13 cellular contexts compared by ENCODE assay signal in the genomic region with DNA sequence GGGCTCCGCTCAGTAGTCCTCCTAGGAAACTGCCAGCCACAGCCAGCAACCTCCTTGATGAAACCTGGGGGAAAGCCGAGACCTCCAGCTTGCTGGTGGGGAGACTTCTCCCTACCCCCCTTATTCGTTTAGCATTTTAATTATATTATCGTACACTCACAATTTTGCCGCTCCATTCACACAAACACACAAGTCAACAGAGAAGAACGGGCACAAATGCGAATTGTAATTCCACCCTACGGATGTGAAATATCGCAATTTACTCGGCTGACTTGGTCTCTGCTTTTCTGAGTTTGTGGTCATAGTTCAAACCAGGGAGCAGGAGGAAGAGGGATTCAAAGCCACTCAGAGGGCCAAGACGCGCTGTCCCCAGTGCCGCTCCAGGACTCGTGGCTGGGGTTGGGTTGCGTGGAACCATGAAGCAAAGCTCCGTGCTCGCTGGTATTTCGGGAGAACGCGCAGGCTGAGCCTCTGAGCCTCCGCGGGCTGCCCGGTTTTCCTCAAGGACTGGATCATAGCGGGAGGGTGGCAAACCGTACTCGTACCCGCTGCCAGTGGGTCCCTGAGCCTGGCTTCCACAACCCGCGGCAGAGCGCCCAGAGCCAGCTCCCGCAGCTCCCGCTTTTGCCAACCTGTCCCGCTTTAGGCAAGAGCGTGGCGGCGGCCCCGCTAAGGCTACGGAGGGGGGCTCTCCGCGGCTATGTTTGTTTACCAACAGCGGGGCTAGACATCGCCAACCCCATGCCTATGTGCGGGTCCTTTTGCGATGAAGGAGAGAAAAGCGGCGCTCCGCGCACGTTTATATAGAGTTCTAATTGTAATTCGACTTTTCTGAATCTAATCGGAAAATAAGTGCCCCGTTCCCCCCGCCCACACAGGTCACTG. TPM values are rescaled to one million over a fixed set of nuclear protein-coding genes. Genes with fewer than 3 reads are reported as not detected.
DNase-seq lines count a peak whose midpoint lies in the region; ATAC-seq and TF ChIP-seq lines count a peak whose summit lies in the region.
"Had no signal": no experiment of that assay in that cellular context is flagged by ENCODE, and none has a peak within 500 bp of the region (broad histone marks: within the 10 kb centered on the region; RNA-seq: fewer than 3 reads in every experiment).

No MANE protein-coding gene starts in this region.

- H3K4me1 Mint-ChIP-seq in activated CD4-positive, alpha-beta T cell treated with anti-CD3 and anti-CD28 coated beads, Interleukin-2, amount 10 ng/mL, durations not matched to agents 7 days and 5 days: peaks cover 51% of the 10 kb centered on the region
- peaks cover 47% of the 10 kb centered on the region for H3K4me1 Mint-ChIP-seq in T-helper 17 cell

- no peak overlapping the region for H3K27ac ChIP-seq in hepatocyte
- H3K27ac ChIP-seq: SJSA1 had no signal

- ATAC-seq in T-helper 17 cell (no peak), HG03520 (IDR thresholded peaks at IDR 0.05; ENCODE audit: unreplicated experiment) (no peak), left ventricle myocardium superior (no peak), GM19035 (IDR thresholded peaks at IDR 0.05; ENCODE audit: unreplicated experiment) (no peak)

- H3K4me3 ChIP-seq in hepatocyte (no peak overlapping the region), retinal pigment epithelial cell (ENCODE audit: low read length) (peak overlapping the region; percentile 42)
- H3K4me3 ChIP-seq: SJSA1 had no signal

- H3K4me3 Mint-ChIP-seq in activated CD4-positive, alpha-beta T cell treated with anti-CD3 and anti-CD28 coated beads, Interleukin-2, amount 10 ng/mL, durations not matched to agents 7 days and 5 days: peak overlapping the region; percentile 19
- peak overlapping the region; percentile 64 for H3K4me3 Mint-ChIP-seq in T-helper 17 cell

- no peaks in the 10 kb centered on the region for H3K9me3 Mint-ChIP-seq in activated CD4-positive, alpha-beta T cell treated with anti-CD3 and anti-CD28 coated beads, Interleukin-2, amount 10 ng/mL, durations not matched to agents 7 days and 5 days

- TF ChIP-seq CTCF in hepatocyte (IDR thresholded peaks at IDR 0.05; ENCODE audit: poor library complexity): no peak
- no peak for TF ChIP-seq CTCF in retinal pigment epithelial cell (conservative IDR thresholded peaks at IDR 0.05; ENCODE audit: low read depth, low read length)

- no peaks in the 10 kb centered on the region for H3K9me3 ChIP-seq in T-helper 17 cell (ENCODE audit: control insufficient read depth, low read length, poor library complexity, severe bottlenecking)
- H3K9me3 ChIP-seq in hepatocyte (ENCODE audit: low read depth): no peaks in the 10 kb centered on the region

- POLR2A ChIA-PET in activated CD4-positive, alpha-beta T cell treated with anti-CD3 and anti-CD28 coated beads, Interleukin-2, amount 10 ng/mL, durations not matched to agents 7 days and 5 days (lab: Charles Lee): no interaction called here

- peak overlapping the region; percentile 64 for H3K27ac Mint-ChIP-seq in activated CD4-positive, alpha-beta T cell treated with anti-CD3 and anti-CD28 coated beads, Interleukin-2, amount 10 ng/mL, durations not matched to agents 7 days and 5 days
- peak overlapping the region; percentile 73 for H3K27ac Mint-ChIP-seq in T-helper 17 cell

- H3K79me2 ChIP-seq in hepatocyte: no peaks in the 10 kb centered on the region

- intact Hi-C loops in left ventricle myocardium superior (cut with micrococcal nuclease): no loop called here

- H3K27me3 Mint-ChIP-seq in activated CD4-positive, alpha-beta T cell treated with anti-CD3 and anti-CD28 coated beads, Interleukin-2, amount 10 ng/mL, durations not matched to agents 7 days and 5 days: peaks cover 78% of the 10 kb centered on the region
- peaks cover 70% of the 10 kb centered on the region for H3K27me3 Mint-ChIP-seq in T-helper 17 cell

- H3K9me2 ChIP-seq in hepatocyte (replicated peaks; ENCODE audit: insufficient read depth): no peaks in the 10 kb centered on the region

- no peaks in the 10 kb centered on the region for H3K36me3 ChIP-seq in hepatocyte (replicated peaks; ENCODE audit: insufficient read depth, low read depth)
- H3K36me3 ChIP-seq: SJSA1 had no signal

- CTCF ChIA-PET in activated CD4-positive, alpha-beta T cell treated with anti-CD3 and anti-CD28 coated beads, Interleukin-2, amount 10 ng/mL, durations not matched to agents 7 days and 5 days (lab: Charles Lee): no interaction called here

- H3K36me3 Mint-ChIP-seq in activated CD4-positive, alpha-beta T cell treated with anti-CD3 and anti-CD28 coated beads, Interleukin-2, amount 10 ng/mL, durations not matched to agents 7 days and 5 days (ENCODE audit: low read depth): peaks cover 6% of the 10 kb centered on the region
- H3K36me3 Mint-ChIP-seq in T-helper 17 cell (ENCODE audit: low read depth): peaks cover 6% of the 10 kb centered on the region

- DNase-seq in activated CD4-positive, alpha-beta T cell treated with anti-CD3 and anti-CD28 coated beads, Interleukin-2, amount 10 ng/mL, durations not matched to agents 7 days and 5 days: no peak
- DNase-seq in activated CD4-positive, alpha-beta T cell treated with anti-CD3 and anti-CD28 coated beads, Interleukin-2, amount 50 U/mL, for 1 hour: no peak
- no peak for DNase-seq in T-helper 17 cell
- DNase-seq in hepatocyte (ENCODE audit: low spot score): no peak
- DNase-seq in retinal pigment epithelial cell (ENCODE audit: low read depth): no peak
- no peak for DNase-seq in left ventricle myocardium superior
- DNase-seq: NCI-H226; stimulated activated CD4-positive, alpha-beta T cell treated with anti-CD3 and anti-CD28 coated beads, Interleukin-12 subunit alpha, Interleukin-12 subunit beta, amount 100 ng/mL, for 4 hours; stimulated activated naive CD4-positive, alpha-beta T cell treated with Interleukin-2 at 50 U/mL for 16 hours had no signal

- peaks cover 40% of the 10 kb centered on the region for H3K4me1 ChIP-seq in hepatocyte (ENCODE audit: insufficient read depth)

- H4K20me1 ChIP-seq in hepatocyte (ENCODE audit: insufficient read depth, poor library complexity, severe bottlenecking): peaks cover 6% of the 10 kb centered on the region

- peak overlapping the region; percentile 31 for H2AFZ ChIP-seq in hepatocyte

- WGBS in hepatocyte (ENCODE audit: low lambda C conversion rate, missing lambda C conversion rate): 4% methylated on average over 53 of the region's 53 CpGs

- peaks cover 99% of the 10 kb centered on the region for H3K27me3 ChIP-seq in hepatocyte

- no peak overlapping the region for H3K4me2 ChIP-seq in hepatocyte

RNA-seq across cellular contexts. Expression of a gene that starts 2.0 kb away (rescaled TPM):
- total RNA-seq in activated CD4-positive, alpha-beta T cell treated with anti-CD3 and anti-CD28 coated beads, Interleukin-2, amount 10 ng/mL, durations not matched to agents 7 days and 5 days: not detected
- total RNA-seq in T-helper 17 cell (not detected), hepatocyte (not detected in 2 replicates), left ventricle myocardium superior (not detected)
- 0.35 TPM in 1 of 2 replicates, not detected in the other for polyA plus RNA-seq in hepatocyte
- total RNA-seq: mononuclear cell, SJSA1 had no signal

RNA-seq across cellular contexts. Expression of a gene that starts 9.5 kb away (rescaled TPM):
- 10 to 100 TPM; 79.6 to 83.6 TPM for total RNA-seq in activated CD4-positive, alpha-beta T cell treated with anti-CD3 and anti-CD28 coated beads, Interleukin-2, amount 10 ng/mL, durations not matched to agents 7 days and 5 days
- 10 to 100 TPM; 47.8 to 56.3 TPM for total RNA-seq in T-helper 17 cell
- total RNA-seq in hepatocyte: 31.2 and 35.2 TPM in 2 replicates
- 35.7 and 43.3 TPM in 2 replicates for polyA plus RNA-seq in hepatocyte
- total RNA-seq in left ventricle myocardium superior: 26.1 TPM
